In genomic region chr15:52796742-52797515, GRCh38 we compare ENCODE assay signal across 2 cellular contexts.
TF ChIP-seq lines count a peak whose summit lies in the region.

No MANE protein-coding gene starts in this region.

TF ChIP-seq in WTC11, 78 proteins besides CTCF, POLR2A, EP300 and RAD21 (continued from another document):
- TF ChIP-seq ZNF512 (CRISPR knock-in tag; IDR thresholded peaks at IDR 0.05; ENCODE audit: borderline replicate concordance) = peak; percentile 66; the same call in 1 of the 2 replicates
- no peak for TF ChIP-seq NR3C1 (CRISPR knock-in tag; conservative IDR thresholded peaks at IDR 0.05; ENCODE audit: low read depth)

TF ChIP-seq in neural cell, 6 proteins besides CTCF, POLR2A, EP300 and RAD21 (continued from another document):
- TF ChIP-seq EZH2 (IDR thresholded peaks at IDR 0.05; ENCODE audit: borderline replicate concordance, insufficient read depth, low read length, poor library complexity, severe bottlenecking) = peak; percentile 24
